In the genomic region with DNA sequence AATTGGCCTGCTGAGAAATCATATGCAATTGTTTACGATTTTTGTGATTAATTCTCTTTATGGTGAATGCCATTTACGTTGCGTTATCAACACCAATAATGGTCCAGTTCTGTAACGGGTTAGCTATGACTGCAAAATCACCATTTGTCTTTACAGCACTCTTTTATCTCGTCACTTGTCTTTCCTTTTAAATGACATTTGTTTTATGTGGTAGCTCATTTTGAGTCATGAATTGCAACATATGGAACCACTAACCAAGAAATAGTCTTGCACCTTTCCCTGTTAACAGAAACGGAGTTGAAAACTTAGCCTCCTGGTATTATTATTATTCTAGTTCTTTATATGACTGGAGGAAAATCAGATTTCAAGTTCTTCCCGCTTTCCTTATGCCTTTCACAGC, we compare ENCODE assay signal across 15 cellular contexts.
"Had no signal": no experiment of that assay in that cellular context is flagged by ENCODE, and none has a peak within 500 bp of the region (broad histone marks: within the 10 kb centered on the region; RNA-seq: fewer than 3 reads in every experiment).

No MANE protein-coding gene starts in this region.

- DNase-seq: activated naive CD4-positive, alpha-beta T cell treated with anti-CD3 and anti-CD28 coated beads, Interleukin-2, amount 10 ng/mL, durations not matched to agents 7 days and 5 days; caudate nucleus; colonic mucosa; esophagus squamous epithelium; foreskin keratinocyte; naive B cell; pancreas; stimulated activated CD4-positive, alpha-beta T cell treated with anti-CD3 and anti-CD28 coated beads, Interleukin-2, amount 100 ng/mL, for 48 hours; substantia nigra; trophoblast cell had no signal

- H3K9me3 ChIP-seq: colonic mucosa, esophagus squamous epithelium, pancreas had no signal

- H3K27ac ChIP-seq: colonic mucosa, foreskin keratinocyte had no signal

- H3K4me3 ChIP-seq: colonic mucosa, esophagus squamous epithelium, lung, pancreas had no signal

- H3K9me3 Mint-ChIP-seq: activated naive CD4-positive, alpha-beta T cell treated with anti-CD3 and anti-CD28 coated beads, Interleukin-2, amount 10 ng/mL, durations not matched to agents 7 days and 5 days; activated T-helper 2 cell treated with anti-CD3 and anti-CD28 coated beads, Interferon-gamma antibody, Interleukin-2, Interleukin-4, amounts not matched to agents 10 μg/mL and 5 μg/mL and 100 μg/mL, durations not matched to agents 14 hours and 24 hours and 36 hours; stimulated activated memory B cell treated with anti-CD40 and anti-IgM and Interleukin-4, amounts not matched to agents 10 μg/mL and 1 μg/mL and 100 μg/mL, for 72 hours; T-helper 2 cell treated with Interferon-gamma antibody and Interleukin-4, amounts not matched to agents 5 μg/mL and 100 μg/mL, for 36 hours had no signal

- H3K4me3 Mint-ChIP-seq: activated naive CD4-positive, alpha-beta T cell treated with anti-CD3 and anti-CD28 coated beads, Interleukin-2, amount 10 ng/mL, durations not matched to agents 7 days and 5 days; naive B cell; stimulated activated memory B cell treated with anti-CD40 and anti-IgM and Interleukin-4, amounts not matched to agents 10 μg/mL and 1 μg/mL and 100 μg/mL, for 72 hours; T-helper 2 cell treated with Interferon-gamma antibody and Interleukin-4, amounts not matched to agents 5 μg/mL and 100 μg/mL, for 36 hours had no signal

- H3K27me3 ChIP-seq: colonic mucosa, esophagus squamous epithelium, foreskin keratinocyte, pancreas had no signal

- H3K4me1 ChIP-seq: colonic mucosa had no signal

- H3K36me3 Mint-ChIP-seq: activated naive CD4-positive, alpha-beta T cell treated with anti-CD3 and anti-CD28 coated beads, Interleukin-2, amount 10 ng/mL, durations not matched to agents 7 days and 5 days; stimulated activated memory B cell treated with anti-CD40 and anti-IgM and Interleukin-4, amounts not matched to agents 10 μg/mL and 1 μg/mL and 100 μg/mL, for 72 hours had no signal

- H3K36me3 ChIP-seq: colonic mucosa, esophagus squamous epithelium, pancreas had no signal

- FAIRE-seq: pancreas had no signal

- H3K27ac Mint-ChIP-seq: activated naive CD4-positive, alpha-beta T cell treated with anti-CD3 and anti-CD28 coated beads, Interleukin-2, amount 10 ng/mL, durations not matched to agents 7 days and 5 days; activated T-helper 2 cell treated with anti-CD3 and anti-CD28 coated beads, Interferon-gamma antibody, Interleukin-2, Interleukin-4, amounts not matched to agents 10 μg/mL and 5 μg/mL and 100 μg/mL, durations not matched to agents 14 hours and 24 hours and 36 hours; naive B cell; stimulated activated memory B cell treated with anti-CD40 and anti-IgM and Interleukin-4, amounts not matched to agents 10 μg/mL and 1 μg/mL and 100 μg/mL, for 72 hours; T-helper 2 cell treated with Interferon-gamma antibody and Interleukin-4, amounts not matched to agents 5 μg/mL and 100 μg/mL, for 36 hours had no signal

- ATAC-seq: activated CD4-positive, CD25-positive, alpha-beta regulatory T cell treated with anti-CD3 and anti-CD28 coated beads, Interleukin-2, amount 50 U/mL, for 24 hours; foreskin keratinocyte; pancreas; stimulated activated memory B cell treated with anti-CD40 and anti-IgM and Interleukin-4, amounts not matched to agents 10 μg/mL and 1 μg/mL and 100 μg/mL, for 72 hours had no signal
